Comparison of ENCODE assay signal across 22 cellular contexts in genomic region chr10:98138031-98138430, GRCh38. TPM values are rescaled to one million over a fixed set of nuclear protein-coding genes. Genes with fewer than 3 reads are reported as not detected.
DNase-seq lines count a peak whose midpoint lies in the region; ATAC-seq and TF ChIP-seq lines count a peak whose summit lies in the region.
"Had no signal": no experiment of that assay in that cellular context is flagged by ENCODE, and none has a peak within 500 bp of the region (broad histone marks: within the 10 kb centered on the region; RNA-seq: fewer than 3 reads in every experiment).

No MANE protein-coding gene starts in this region.

- POLR2A ChIA-PET in activated CD4-positive, alpha-beta memory T cell treated with anti-CD3 and anti-CD28 coated beads for 36 hours (lab: Charles Lee), result no interaction called here
- POLR2A ChIA-PET in naive thymus-derived CD8-positive, alpha-beta T cell (lab: Charles Lee), result interaction anchor here (0.7 to 1.1 kb wide), 2 partner anchors 33 to 401 kb away, joined by 3 read pairs; partner anchors contain the start of gene ZFYVE27

- intact Hi-C loops in activated CD4-positive, alpha-beta memory T cell treated with anti-CD3 and anti-CD28 coated beads for 36 hours (cut with micrococcal nuclease), result loop anchor here (10.0 kb wide), 2 partner anchors 283 to 1597 kb away; partner anchors contain the start of genes COX15 and CUTC

- peaks cover 5% of the 10 kb centered on the region for H3K9me3 Mint-ChIP-seq in activated naive CD4-positive, alpha-beta T cell treated with anti-CD3 and anti-CD28 coated beads, Interleukin-2, amount 50 U/mL, for 24 hours
- H3K9me3 Mint-ChIP-seq in activated CD4-positive, alpha-beta memory T cell treated with anti-CD3 and anti-CD28 coated beads for 36 hours, result no peaks in the 10 kb centered on the region
- peaks cover 0 to 4% (median 0%) of the 10 kb centered on the region in 9 donors for H3K9me3 Mint-ChIP-seq in naive thymus-derived CD8-positive, alpha-beta T cell

- ATAC-seq in naive thymus-derived CD8-positive, alpha-beta T cell, result no peak
- ATAC-seq: heart right ventricle, lower lobe of right lung, right lobe of liver, upper lobe of right lung had no signal

- DNase-seq in activated naive CD4-positive, alpha-beta T cell (lab: John Stamatoyannopoulos, UW), result no peak
- DNase-seq in GM12865 (ENCODE audit: low read depth) (peak; percentile 5), GM13976 (ENCODE audit: low spot score) (no peak), HCEC 1CT (no peak), AML-193 (lab: John Stamatoyannopoulos, UW) (no peak)
- DNase-seq in activated CD4-positive, alpha-beta memory T cell treated with anti-CD3 and anti-CD28 coated beads for 36 hours, result no peak
- DNase-seq in naive thymus-derived CD8-positive, alpha-beta T cell, result peak in 3 of 10 donors; percentile 17 to 48 (median 40)
- DNase-seq: foreskin fibroblast; H7; heart right ventricle; lower lobe of right lung; NCI-H1092; NCI-H1694 treated with DMSO at 0.1 percent for 48 hours; OCI-M1; posterior cingulate gyrus; right lobe of liver; stimulated activated CD4-positive, alpha-beta T cell treated with anti-CD3 and anti-CD28 coated beads, Interleukin-2, amount 100 ng/mL, for 48 hours; substantia nigra; upper lobe of right lung had no signal

- CTCF ChIA-PET in activated CD4-positive, alpha-beta memory T cell treated with anti-CD3 and anti-CD28 coated beads for 36 hours (lab: Charles Lee), result interaction anchor here (0.5 to 0.7 kb wide), 2 partner anchors 32 to 337 kb away, joined by 3 read pairs; no protein-coding TSS in a partner anchor

- TF ChIP-seq CTCF in GM12865 (IDR thresholded peaks at IDR 0.05; ENCODE audit: insufficient read depth, low read depth, low read length, missing control alignments) (no peak), GM13976 (IDR thresholded peaks at IDR 0.05; ENCODE audit: borderline replicate concordance, control extremely low read depth, extremely low read depth, insufficient read depth, missing control alignments) (no peak)

- H3K4me3 Mint-ChIP-seq in activated naive CD4-positive, alpha-beta T cell treated with anti-CD3 and anti-CD28 coated beads, Interleukin-2, amount 50 U/mL, for 24 hours, result peak overlapping the region; percentile 60
- peak overlapping the region; percentile 1 for H3K4me3 Mint-ChIP-seq in activated CD4-positive, alpha-beta memory T cell treated with anti-CD3 and anti-CD28 coated beads for 36 hours
- H3K4me3 Mint-ChIP-seq in naive thymus-derived CD8-positive, alpha-beta T cell, result peak overlapping the region in 9 of 10 donors; percentile 1 to 73 (median 41)

- no peaks in the 10 kb centered on the region for H3K27me3 Mint-ChIP-seq in activated naive CD4-positive, alpha-beta T cell treated with anti-CD3 and anti-CD28 coated beads, Interleukin-2, amount 50 U/mL, for 24 hours
- no peaks in the 10 kb centered on the region for H3K27me3 Mint-ChIP-seq in activated CD4-positive, alpha-beta memory T cell treated with anti-CD3 and anti-CD28 coated beads for 36 hours
- H3K27me3 Mint-ChIP-seq in naive thymus-derived CD8-positive, alpha-beta T cell, result no peaks in the 10 kb centered on the region

- peaks cover 85% of the 10 kb centered on the region for H3K4me1 Mint-ChIP-seq in activated naive CD4-positive, alpha-beta T cell treated with anti-CD3 and anti-CD28 coated beads, Interleukin-2, amount 50 U/mL, for 24 hours
- H3K4me1 Mint-ChIP-seq in activated CD4-positive, alpha-beta memory T cell treated with anti-CD3 and anti-CD28 coated beads for 36 hours (ENCODE audit: low read depth), result peaks cover 73% of the 10 kb centered on the region
- H3K4me1 Mint-ChIP-seq in naive thymus-derived CD8-positive, alpha-beta T cell, result peaks cover 21 to 90% (median 66%) of the 10 kb centered on the region in 4 donors

- no peak overlapping the region for H3K4me3 ChIP-seq in GM12865 (ENCODE audit: low read depth, low read length)
- H3K4me3 ChIP-seq: heart right ventricle, lower lobe of right lung, right lobe of liver, SK-N-MC, upper lobe of right lung had no signal

- peaks cover 1% of the 10 kb centered on the region for H3K36me3 Mint-ChIP-seq in activated naive CD4-positive, alpha-beta T cell treated with anti-CD3 and anti-CD28 coated beads, Interleukin-2, amount 50 U/mL, for 24 hours
- H3K36me3 Mint-ChIP-seq in activated CD4-positive, alpha-beta memory T cell treated with anti-CD3 and anti-CD28 coated beads for 36 hours, result peaks cover 4% of the 10 kb centered on the region
- peaks cover 0 to 5% (median 2%) of the 10 kb centered on the region in 3 donors for H3K36me3 Mint-ChIP-seq in naive thymus-derived CD8-positive, alpha-beta T cell

- peak overlapping the region; percentile 91 for H3K27ac Mint-ChIP-seq in activated naive CD4-positive, alpha-beta T cell treated with anti-CD3 and anti-CD28 coated beads, Interleukin-2, amount 50 U/mL, for 24 hours
- H3K27ac Mint-ChIP-seq in activated CD4-positive, alpha-beta memory T cell treated with anti-CD3 and anti-CD28 coated beads for 36 hours, result peak overlapping the region; percentile 59
- H3K27ac Mint-ChIP-seq in naive thymus-derived CD8-positive, alpha-beta T cell, result peak overlapping the region in 3 of 10 donors; percentile 0 to 72 (median 33)
- H3K27ac Mint-ChIP-seq: IgD-negative memory B cell had no signal

- in situ Hi-C loops in GM13976 (cut with MboI; ENCODE audit: low sequenced_read_pairs, unreplicated experiment), result no loop called here

RNA-seq across cellular contexts. Expression of gene R3HCC1L, which starts 3.6 kb away (rescaled TPM):
- 10 to 100 TPM; 13.2 to 13.3 TPM for total RNA-seq in activated CD4-positive, alpha-beta memory T cell treated with anti-CD3 and anti-CD28 coated beads for 36 hours
- total RNA-seq in naive thymus-derived CD8-positive, alpha-beta T cell, result 10 to 100 TPM; 27.0 to 28.8 TPM
- 10 to 100 TPM in 2 of 3 donors, 1 to 10 TPM in 1; 7.3 to 14.2 (median 11.4) TPM for polyA plus RNA-seq in naive thymus-derived CD8-positive, alpha-beta T cell

Comparison
In these comparisons a context has a peak if more than half of its experiments do, and no peak if none do; other contexts are left out.
1. H3K4me3 Mint-ChIP-seq: peak in every context shown above with its lines; median percentile 60 in activated naive CD4-positive, alpha-beta T cell treated with anti-CD3 and anti-CD28 coated beads, Interleukin-2, amount 50 U/mL, for 24 hours; 41 in naive thymus-derived CD8-positive, alpha-beta T cell; 1 in activated CD4-positive, alpha-beta memory T cell treated with anti-CD3 and anti-CD28 coated beads for 36 hours.